In the genomic region with DNA sequence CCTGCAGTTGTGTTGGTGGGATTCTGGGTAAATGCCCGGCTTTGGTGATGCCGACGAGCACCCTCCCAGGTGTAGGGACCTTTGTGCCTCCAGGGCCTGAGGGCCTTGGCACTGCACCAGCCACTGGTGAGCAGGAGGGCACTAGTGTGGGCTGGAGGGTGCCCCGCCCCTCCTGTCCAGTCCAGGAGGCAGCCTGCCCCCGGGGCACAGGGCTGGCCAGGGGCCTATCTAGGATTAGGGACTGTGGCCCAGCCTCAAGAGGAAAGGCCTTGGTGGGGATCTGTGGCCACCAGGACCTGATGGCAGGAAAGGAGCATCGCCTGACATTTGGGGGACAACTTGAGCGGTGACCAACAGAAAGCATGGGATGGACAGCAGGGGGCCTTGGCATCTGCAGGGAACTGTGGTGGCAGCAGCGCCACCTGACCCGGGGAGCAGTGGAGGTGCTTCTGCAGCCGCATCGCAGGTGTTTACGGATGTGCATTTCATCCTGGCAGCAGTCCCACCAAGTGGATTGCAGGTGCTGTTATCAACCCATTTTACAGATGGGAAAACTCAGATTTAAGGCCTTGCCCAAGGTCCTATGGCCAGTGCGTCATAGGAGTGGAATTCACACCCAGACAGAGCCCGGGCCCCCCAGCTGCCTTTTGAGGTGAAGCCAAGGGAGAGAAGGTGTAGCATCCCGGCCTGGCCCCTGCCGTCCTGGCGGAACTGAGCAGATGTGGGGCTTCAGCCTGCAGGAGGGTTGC, we compare ENCODE assay signal across 31 cellular contexts.
"Had no signal": no experiment of that assay in that cellular context is flagged by ENCODE, and none has a peak within 500 bp of the region (broad histone marks: within the 10 kb centered on the region; RNA-seq: fewer than 3 reads in every experiment).

No MANE protein-coding gene starts in this region.

- H3K4me1 Mint-ChIP-seq: activated B cell treated with CpG ODN at 0.5 μM for 24 hours; central memory CD8-positive, alpha-beta T cell; nephron; stimulated activated effector memory CD8-positive, alpha-beta T cell treated with anti-CD3 and anti-CD28 coated beads, Interleukin-12 subunit alpha, Interleukin-12 subunit beta, amount 100 ng/mL, for 72 hours had no signal

- H3K27me3 Mint-ChIP-seq: activated B cell treated with CpG ODN at 0.5 μM for 24 hours; central memory CD8-positive, alpha-beta T cell; progenitor cell of endocrine pancreas had no signal

- H3K4me3 ChIP-seq: gastrocnemius medialis, hepatocyte, left ventricle myocardium inferior, lung, ovary, skin epidermis, stomach, thyroid gland, upper lobe of left lung had no signal

- H3K4me1 ChIP-seq: gastrocnemius medialis, stomach, upper lobe of left lung had no signal

- H3K36me3 ChIP-seq: ovary had no signal

- H3K27ac Mint-ChIP-seq: activated B cell treated with CpG ODN at 0.5 μM for 24 hours; activated T-cell treated with anti-CD3 and anti-CD28 coated beads, Interleukin-2, amount 50 U/mL, for 72 hours; nephron; progenitor cell of endocrine pancreas; T-helper 2 cell treated with Interferon-gamma antibody and Interleukin-4, amounts not matched to agents 5 μg/mL and 100 μg/mL, for 36 hours had no signal

- FAIRE-seq: endometrium had no signal

- H3K27me3 ChIP-seq: gastrocnemius medialis, hepatocyte, neutrophil, ovary, stomach, thyroid gland, upper lobe of left lung had no signal

- H3K9me3 Mint-ChIP-seq: activated B cell treated with CpG ODN at 0.5 μM for 24 hours; central memory CD8-positive, alpha-beta T cell; stimulated activated effector memory CD8-positive, alpha-beta T cell treated with anti-CD3 and anti-CD28 coated beads, Interleukin-12 subunit alpha, Interleukin-12 subunit beta, amount 100 ng/mL, for 72 hours had no signal

- ATAC-seq: activated naive CD4-positive, alpha-beta T cell treated with anti-CD3 and anti-CD28 coated beads, Interleukin-2, amount 50 U/mL, for 72 hours; activated T-cell treated with anti-CD3 and anti-CD28 coated beads, Interleukin-2, amount 50 U/mL, for 72 hours; gastrocnemius medialis; sciatic nerve had no signal

- H3K9me3 ChIP-seq: gastrocnemius medialis, ovary, thyroid gland had no signal

- H3K27ac ChIP-seq: epithelial cell of prostate, gastrocnemius medialis, hepatocyte, left ventricle myocardium inferior, neutrophil, ovary, skin epidermis, stomach, upper lobe of left lung had no signal

- H3K4me3 Mint-ChIP-seq: activated B cell treated with CpG ODN at 0.5 μM for 24 hours; activated T-cell treated with anti-CD3 and anti-CD28 coated beads, Interleukin-2, amount 50 U/mL, for 72 hours; central memory CD8-positive, alpha-beta T cell; nephron; stimulated activated effector memory CD8-positive, alpha-beta T cell treated with anti-CD3 and anti-CD28 coated beads, Interleukin-12 subunit alpha, Interleukin-12 subunit beta, amount 100 ng/mL, for 72 hours; T-helper 2 cell treated with Interferon-gamma antibody and Interleukin-4, amounts not matched to agents 5 μg/mL and 100 μg/mL, for 36 hours had no signal

- DNase-seq: activated B cell treated with CpG ODN at 0.5 μM for 24 hours; activated CD4-positive, alpha-beta T cell treated with anti-CD3 and anti-CD28 coated beads, Interleukin-2, amount 50 U/mL, for 4 hours; activated naive CD4-positive, alpha-beta T cell; activated T-cell treated with anti-CD3 and anti-CD28 coated beads for 4 hours; activated T-cell treated with anti-CD3 and anti-CD28 coated beads, Interleukin-2, amount 50 U/mL, for 72 hours; anterior cingulate cortex; dermis blood vessel endothelial cell; effector CD4-positive, alpha-beta T cell; gastrocnemius medialis; glutamatergic neuron; left ventricle myocardium inferior; mesendoderm; ovary; stimulated activated CD4-positive, alpha-beta T cell treated with anti-CD3 and anti-CD28 coated beads, Interleukin-4, amount 100 ng/mL, for 24 hours; stomach; T-helper 1 cell; thyroid gland; upper lobe of left lung had no signal
